In the genomic region with DNA sequence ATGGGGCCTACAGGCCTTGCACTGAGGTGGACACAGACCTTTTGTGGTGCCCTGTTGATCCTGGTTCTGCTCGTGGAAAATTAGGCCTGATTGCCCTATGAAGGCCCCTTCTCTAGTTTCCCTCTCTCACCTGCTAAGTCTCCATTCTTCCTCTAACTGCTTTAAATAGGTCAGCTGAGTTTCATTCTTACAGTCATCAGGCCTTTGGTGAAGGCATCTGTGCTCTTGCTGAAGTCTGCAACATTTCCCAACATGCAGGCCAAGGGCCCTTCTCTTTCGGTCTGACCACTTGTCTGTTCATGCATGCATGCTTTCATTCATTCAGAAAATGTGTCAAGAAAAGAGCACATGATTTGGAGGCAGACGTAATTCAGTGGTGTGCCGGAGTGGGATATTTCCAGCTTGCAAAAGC, we compare ENCODE assay signal across 14 cellular contexts.
DNase-seq lines count a peak whose midpoint lies in the region; ATAC-seq, FAIRE-seq and TF ChIP-seq lines count a peak whose summit lies in the region.
"Had no signal": no experiment of that assay in that cellular context is flagged by ENCODE, and none has a peak within 500 bp of the region (broad histone marks: within the 10 kb centered on the region; RNA-seq: fewer than 3 reads in every experiment).

No MANE protein-coding gene starts in this region.

- no peak overlapping the region for H3K4me2 ChIP-seq in PC-9

- H3K4me1 ChIP-seq in PC-9 (replicated peaks; ENCODE audit: insufficient read depth): no peaks in the 10 kb centered on the region

- no peak overlapping the region for H2AFZ ChIP-seq in PC-9

- no peak for TF ChIP-seq CTCF in GM13977 (IDR thresholded peaks at IDR 0.05; ENCODE audit: extremely low read depth, insufficient read depth, missing control alignments)
- no peak for TF ChIP-seq CTCF in D721Med (IDR thresholded peaks at IDR 0.05; ENCODE audit: insufficient read depth, missing control alignments)
- no peak for TF ChIP-seq CTCF in PC-9 (conservative IDR thresholded peaks at IDR 0.05)

- no peaks in the 10 kb centered on the region for H3K9me2 ChIP-seq in PC-9 (ENCODE audit: insufficient read depth)

- in situ Hi-C loops in GM13977 (cut with MboI; ENCODE audit: low pct_unique_long_range_greater_than_20kb, low sequenced_read_pairs, unreplicated experiment): loop anchor here (10.0 kb wide), 1 partner anchor 243 kb away; a partner anchor contains a TSS

- H3K27ac ChIP-seq in PC-9: no peak overlapping the region
- H3K27ac ChIP-seq: coronary artery, thoracic aorta had no signal

- no peak for FAIRE-seq in D721Med (lab: Jason Lieb, UNC)

- DNase-seq in GM13977 (ENCODE audit: low spot score) (peak; percentile 78), NOMO-1 treated with DMSO at 0.1 percent for 48 hours (lab: John Stamatoyannopoulos, UW; ENCODE audit: unreplicated experiment) (peak; percentile 67), D721Med (ENCODE audit: insufficient read length, low spot score) (no peak), PC-9 (no peak), amniotic stem cell (lab: John Stamatoyannopoulos, UW) (no peak), posterior cingulate gyrus (no peak)
- DNase-seq: activated T-cell treated with anti-CD3 and anti-CD28 coated beads, Interleukin-2, amount 50 U/mL, for 72 hours; NCI-H2029 treated with DMSO at 0.1 percent for 48 hours; T-helper 9 cell had no signal

- CTCF ChIA-PET in PC-9 (lab: Charles Lee): no interaction called here

- intact Hi-C loops in PC-9 (cut with micrococcal nuclease; ENCODE audit: unreplicated experiment): no loop called here
- intact Hi-C loops in posterior cingulate gyrus (cut with DNase I): no loop called here

- no peaks in the 10 kb centered on the region for H3K9me3 ChIP-seq in PC-9 (ENCODE audit: insufficient read depth, low read depth)
- H3K9me3 ChIP-seq: thoracic aorta had no signal

- POLR2A ChIA-PET in PC-9 (lab: Charles Lee; ENCODE audit: unreplicated experiment): no interaction called here

- H3K79me2 ChIP-seq in PC-9 (ENCODE audit: low read depth): no peaks in the 10 kb centered on the region

- no TSS peak for BruUV-seq in PC-9 (replicated peaks; lab: Mats Ljungman, UMichigan)

- H3K4me3 ChIP-seq in PC-9: no peak overlapping the region
- H3K4me3 ChIP-seq: coronary artery, thoracic aorta had no signal

- peak; percentile 76 for ATAC-seq in GM19463 (IDR thresholded peaks at IDR 0.05; ENCODE audit: unreplicated experiment)
- ATAC-seq in HG03039 (IDR thresholded peaks at IDR 0.05; ENCODE audit: unreplicated experiment): peak; percentile 73
- ATAC-seq: activated T-cell treated with anti-CD3 and anti-CD28 coated beads, Interleukin-2, amount 50 U/mL, for 72 hours; natural killer cell treated with Interleukin-12 subunit alpha and Interleukin-12 subunit beta and Interleukin-15 and Interleukin-18, amount 100 ng/mL, for 72 hours had no signal

- no peaks in the 10 kb centered on the region for H3K27me3 ChIP-seq in PC-9 (ENCODE audit: insufficient read depth, low read depth)

- H3F3A ChIP-seq in PC-9 (ENCODE audit: insufficient read depth, low read depth): no peaks in the 10 kb centered on the region

- no peaks in the 10 kb centered on the region for H4K20me1 ChIP-seq in PC-9 (ENCODE audit: insufficient read depth)

- H3K36me3 ChIP-seq in PC-9 (ENCODE audit: low read depth): no peaks in the 10 kb centered on the region
- H3K36me3 ChIP-seq: thoracic aorta had no signal

Comparison
In these comparisons a context has a peak if more than half of its experiments do, and no peak if none do; other contexts are left out.
1. DNase-seq: peak in GM13977 (single experiment) and NOMO-1 treated with DMSO at 0.1 percent for 48 hours (single experiment); none in D721Med (single experiment), PC-9 (0 of 2), amniotic stem cell (single experiment) and posterior cingulate gyrus (0 of 10).